1 cellular context compared by ENCODE assay signal in the genomic region with DNA sequence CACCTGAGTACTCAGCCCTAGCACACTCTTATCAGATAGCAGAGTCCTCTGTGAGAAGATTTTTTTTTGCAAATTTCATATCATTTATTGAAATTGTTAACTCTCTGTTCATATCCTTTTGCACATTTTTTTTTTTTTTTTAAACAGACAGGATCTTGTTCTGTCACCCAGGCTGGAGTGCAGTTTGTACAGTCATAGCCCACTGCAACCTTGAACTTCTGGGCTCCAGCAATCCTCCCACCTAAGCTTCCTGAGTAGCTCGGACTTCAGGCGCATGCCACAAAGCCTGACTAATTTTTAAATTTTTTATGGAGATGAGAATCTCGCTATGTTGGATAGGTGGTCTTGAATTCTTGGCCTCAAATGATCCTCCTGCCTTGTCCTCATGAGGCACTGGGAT.
TF ChIP-seq lines count a peak whose summit lies in the region.

No MANE protein-coding gene starts in this region.

TF ChIP-seq in HepG2, 621 proteins besides CTCF, POLR2A, EP300 and RAD21 (continues in another document):
- TF ChIP-seq ZNF441 (CRISPR knock-in tag; IDR thresholded peaks at IDR 0.05; ENCODE audit: borderline replicate concordance) (0 out of 2 replicates have a peak, but pooled peaks have one; percentile 51), GLI4 (CRISPR knock-in tag; IDR thresholded peaks at IDR 0.05; ENCODE audit: borderline replicate concordance) (no peak), NCOA2 (CRISPR knock-in tag; IDR thresholded peaks at IDR 0.05) (0 out of 2 replicates have a peak, but pooled peaks have one; percentile 17), ELF4 (CRISPR knock-in tag; IDR thresholded peaks at IDR 0.05; ENCODE audit: borderline replicate concordance) (no peak), RXRA (CRISPR knock-in tag; IDR thresholded peaks at IDR 0.05) (no peak), RBFOX2 (IDR thresholded peaks at IDR 0.05; ENCODE audit: low read depth, low read length) (no peak), TBX2 (CRISPR knock-in tag; IDR thresholded peaks at IDR 0.05; ENCODE audit: borderline replicate concordance) (peak; percentile 40; the same call in 1 of the 2 replicates), PITX1 (CRISPR knock-in tag; IDR thresholded peaks at IDR 0.05) (0 out of 2 replicates have a peak, but pooled peaks have one; percentile 42), FOSL1 (CRISPR knock-in tag; IDR thresholded peaks at IDR 0.05; ENCODE audit: borderline replicate concordance) (no peak), NR2F1 (CRISPR knock-in tag; IDR thresholded peaks at IDR 0.05) (0 out of 4 replicates have a peak, but pooled peaks of 1 of the 2 experiments have one; percentile 28), TAF15 (IDR thresholded peaks at IDR 0.05; ENCODE audit: low read depth, low read length, poor library complexity, severe bottlenecking) (no peak), NBN (conservative IDR thresholded peaks at IDR 0.05) (no peak), MED1 (CRISPR knock-in tag; IDR thresholded peaks at IDR 0.05) (peak; percentile 27; the same call in 1 of the 2 replicates), FOSL2 (CRISPR knock-in tag; IDR thresholded peaks at IDR 0.05) (peak; percentile 75), CHD4 (IDR thresholded peaks at IDR 0.05; ENCODE audit: borderline replicate concordance, low read length) (no peak), RBM22 (optimal IDR thresholded peaks at IDR 0.05; ENCODE audit: low read length) (no peak), USF2 (IDR thresholded peaks at IDR 0.05; ENCODE audit: low read depth, low read length) (no peak), USF2 (CRISPR knock-in tag; IDR thresholded peaks at IDR 0.05; ENCODE audit: borderline replicate concordance) (no peak), ETV5 (CRISPR knock-in tag; IDR thresholded peaks at IDR 0.05; ENCODE audit: borderline replicate concordance) (peak; percentile 71; the same call in 1 of the 2 replicates), HIC2 (CRISPR knock-in tag; IDR thresholded peaks at IDR 0.05; ENCODE audit: low read depth) (no peak), MBD4 (IDR thresholded peaks at IDR 0.05; ENCODE audit: borderline replicate concordance, low read length) (no peak), ZGPAT (CRISPR knock-in tag; IDR thresholded peaks at IDR 0.05) (peak; percentile 50; the same call in 1 of the 2 replicates), ZMAT5 (CRISPR knock-in tag; IDR thresholded peaks at IDR 0.05; ENCODE audit: borderline replicate concordance, low read depth) (no peak), ZNF841 (CRISPR knock-in tag; IDR thresholded peaks at IDR 0.05; ENCODE audit: borderline replicate concordance) (no peak), ATF4 (CRISPR knock-in tag; IDR thresholded peaks at IDR 0.05) (no peak), ZNF577 (CRISPR knock-in tag; IDR thresholded peaks at IDR 0.05; ENCODE audit: borderline replicate concordance, low read depth) (no peak), MXI1 (IDR thresholded peaks at IDR 0.05; ENCODE audit: borderline replicate concordance, low read depth, low read length) (peak; percentile 43; the same call in 1 of the 3 replicates), SMYD3 (CRISPR knock-in tag; IDR thresholded peaks at IDR 0.05) (no peak), ZNF709 (CRISPR knock-in tag; IDR thresholded peaks at IDR 0.05) (no peak), ZNF343 (CRISPR knock-in tag; IDR thresholded peaks at IDR 0.05) (no peak), PPARG (CRISPR knock-in tag; conservative IDR thresholded peaks at IDR 0.05) (peak; percentile 53), RELA (CRISPR knock-in tag; IDR thresholded peaks at IDR 0.05) (no peak), RFXAP (CRISPR knock-in tag; IDR thresholded peaks at IDR 0.05; ENCODE audit: borderline replicate concordance) (no peak), ZNF260 (CRISPR knock-in tag; IDR thresholded peaks at IDR 0.05; ENCODE audit: borderline replicate concordance, low read depth) (no peak), NFE2L1 (CRISPR knock-in tag; IDR thresholded peaks at IDR 0.05; ENCODE audit: borderline replicate concordance) (no peak), NFRKB (IDR thresholded peaks at IDR 0.05) (no peak), ZKSCAN8 (CRISPR knock-in tag; IDR thresholded peaks at IDR 0.05; ENCODE audit: borderline replicate concordance) (no peak), GPBP1L1 (CRISPR knock-in tag; IDR thresholded peaks at IDR 0.05) (no peak), ATF5 (CRISPR knock-in tag; IDR thresholded peaks at IDR 0.05; ENCODE audit: low read depth) (no peak), ZNF569 (CRISPR knock-in tag; IDR thresholded peaks at IDR 0.05; ENCODE audit: borderline replicate concordance) (no peak), HMG20A (CRISPR knock-in tag; IDR thresholded peaks at IDR 0.05; ENCODE audit: borderline replicate concordance) (no peak; the same call in 1 of the 2 replicates)
- TF ChIP-seq, protein P1, sequence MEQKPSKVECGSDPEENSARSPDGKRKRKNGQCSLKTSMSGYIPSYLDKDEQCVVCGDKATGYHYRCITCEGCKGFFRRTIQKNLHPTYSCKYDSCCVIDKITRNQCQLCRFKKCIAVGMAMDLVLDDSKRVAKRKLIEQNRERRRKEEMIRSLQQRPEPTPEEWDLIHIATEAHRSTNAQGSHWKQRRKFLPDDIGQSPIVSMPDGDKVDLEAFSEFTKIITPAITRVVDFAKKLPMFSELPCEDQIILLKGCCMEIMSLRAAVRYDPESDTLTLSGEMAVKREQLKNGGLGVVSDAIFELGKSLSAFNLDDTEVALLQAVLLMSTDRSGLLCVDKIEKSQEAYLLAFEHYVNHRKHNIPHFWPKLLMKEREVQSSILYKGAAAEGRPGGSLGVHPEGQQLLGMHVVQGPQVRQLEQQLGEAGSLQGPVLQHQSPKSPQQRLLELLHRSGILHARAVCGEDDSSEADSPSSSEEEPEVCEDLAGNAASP (CRISPR knock-in tag; IDR thresholded peaks at IDR 0.05; ENCODE audit: borderline replicate concordance) = peak; percentile 27; the same call in 1 of the 2 replicates
- TF ChIP-seq, protein P2, sequence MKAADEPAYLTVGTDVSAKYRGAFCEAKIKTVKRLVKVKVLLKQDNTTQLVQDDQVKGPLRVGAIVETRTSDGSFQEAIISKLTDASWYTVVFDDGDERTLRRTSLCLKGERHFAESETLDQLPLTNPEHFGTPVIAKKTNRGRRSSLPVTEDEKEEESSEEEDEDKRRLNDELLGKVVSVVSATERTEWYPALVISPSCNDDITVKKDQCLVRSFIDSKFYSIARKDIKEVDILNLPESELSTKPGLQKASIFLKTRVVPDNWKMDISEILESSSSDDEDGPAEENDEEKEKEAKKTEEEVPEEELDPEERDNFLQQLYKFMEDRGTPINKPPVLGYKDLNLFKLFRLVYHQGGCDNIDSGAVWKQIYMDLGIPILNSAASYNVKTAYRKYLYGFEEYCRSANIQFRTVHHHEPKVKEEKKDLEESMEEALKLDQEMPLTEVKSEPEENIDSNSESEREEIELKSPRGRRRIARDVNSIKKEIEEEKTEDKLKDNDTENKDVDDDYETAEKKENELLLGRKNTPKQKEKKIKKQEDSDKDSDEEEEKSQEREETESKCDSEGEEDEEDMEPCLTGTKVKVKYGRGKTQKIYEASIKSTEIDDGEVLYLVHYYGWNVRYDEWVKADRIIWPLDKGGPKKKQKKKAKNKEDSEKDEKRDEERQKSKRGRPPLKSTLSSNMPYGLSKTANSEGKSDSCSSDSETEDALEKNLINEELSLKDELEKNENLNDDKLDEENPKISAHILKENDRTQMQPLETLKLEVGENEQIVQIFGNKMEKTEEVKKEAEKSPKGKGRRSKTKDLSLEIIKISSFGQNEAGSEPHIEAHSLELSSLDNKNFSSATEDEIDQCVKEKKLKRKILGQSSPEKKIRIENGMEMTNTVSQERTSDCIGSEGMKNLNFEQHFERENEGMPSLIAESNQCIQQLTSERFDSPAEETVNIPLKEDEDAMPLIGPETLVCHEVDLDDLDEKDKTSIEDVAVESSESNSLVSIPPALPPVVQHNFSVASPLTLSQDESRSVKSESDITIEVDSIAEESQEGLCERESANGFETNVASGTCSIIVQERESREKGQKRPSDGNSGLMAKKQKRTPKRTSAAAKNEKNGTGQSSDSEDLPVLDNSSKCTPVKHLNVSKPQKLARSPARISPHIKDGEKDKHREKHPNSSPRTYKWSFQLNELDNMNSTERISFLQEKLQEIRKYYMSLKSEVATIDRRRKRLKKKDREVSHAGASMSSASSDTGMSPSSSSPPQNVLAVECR (CRISPR knock-in tag; IDR thresholded peaks at IDR 0.05; ENCODE audit: borderline replicate concordance) = 0 out of 2 replicates have a peak, but pooled peaks have one; percentile 20
- TF ChIP-seq, protein P3, sequence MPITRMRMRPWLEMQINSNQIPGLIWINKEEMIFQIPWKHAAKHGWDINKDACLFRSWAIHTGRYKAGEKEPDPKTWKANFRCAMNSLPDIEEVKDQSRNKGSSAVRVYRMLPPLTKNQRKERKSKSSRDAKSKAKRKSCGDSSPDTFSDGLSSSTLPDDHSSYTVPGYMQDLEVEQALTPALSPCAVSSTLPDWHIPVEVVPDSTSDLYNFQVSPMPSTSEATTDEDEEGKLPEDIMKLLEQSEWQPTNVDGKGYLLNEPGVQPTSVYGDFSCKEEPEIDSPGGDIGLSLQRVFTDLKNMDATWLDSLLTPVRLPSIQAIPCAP (CRISPR knock-in tag; IDR thresholded peaks at IDR 0.05; ENCODE audit: low read depth) = no peak
